In the genomic region with DNA sequence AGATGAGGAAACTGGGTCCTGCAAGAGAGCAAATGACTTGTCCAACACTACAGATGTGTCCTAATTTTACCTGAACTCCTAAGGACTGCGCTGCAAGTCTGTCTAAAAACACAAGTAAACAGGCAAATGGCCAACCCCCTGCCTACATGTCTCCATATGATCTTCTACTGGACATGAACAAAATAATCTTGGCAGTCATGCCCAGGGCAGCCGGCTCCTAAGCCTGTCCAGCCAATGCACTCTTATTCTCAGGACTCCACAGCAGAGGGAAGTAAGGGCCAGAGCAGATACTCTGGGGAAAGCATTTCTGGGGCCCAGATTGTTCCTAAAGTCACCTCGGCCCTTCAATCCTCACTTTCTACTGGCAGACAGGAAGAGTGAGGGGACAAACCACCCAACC, we compare ENCODE assay signal across 21 cellular contexts.
"Had no signal": no experiment of that assay in that cellular context is flagged by ENCODE, and none has a peak within 500 bp of the region (broad histone marks: within the 10 kb centered on the region; RNA-seq: fewer than 3 reads in every experiment).

No MANE protein-coding gene starts in this region.

- DNase-seq: activated CD4-positive, alpha-beta T cell treated with anti-CD3 and anti-CD28 coated beads for 4 hours; activated CD4-positive, alpha-beta T cell treated with anti-CD3 and anti-CD28 coated beads, Interleukin-2, amount 50 U/mL, for 4 hours; activated CD8-positive, alpha-beta memory T cell treated with anti-CD3 and anti-CD28 coated beads, Interleukin-2, amount 50 U/mL, for 48 hours; activated CD8-positive, alpha-beta T cell treated with anti-CD3 and anti-CD28 coated beads, Interleukin-2, amount 10 ng/mL, durations not matched to agents 7 days and 5 days; activated gamma-delta T cell; activated naive CD4-positive, alpha-beta T cell treated with anti-CD3 and anti-CD28 coated beads for 36 hours; activated T-cell treated with anti-CD3 and anti-CD28 coated beads, Interleukin-2, amount 50 U/mL, for 1 hour; adrenal gland; NCI-H1092; NCI-H1417; NCI-H1930; NCI-H2171; NCI-H2227 treated with DMSO at 0.1 percent for 48 hours; NCI-H446 treated with DMSO at 0.1 percent for 48 hours; NCI-H524 treated with DMSO at 0.1 percent for 48 hours; NCI-H748 treated with DMSO at 0.1 percent for 48 hours; SJCRH30; SK-N-SH had no signal

- H3K9ac ChIP-seq: KMS-11, SK-N-SH had no signal

- H3K27ac ChIP-seq: adrenal gland, KMS-11, SJCRH30 had no signal

- H3K4me3 Mint-ChIP-seq: activated CD8-positive, alpha-beta T cell treated with anti-CD3 and anti-CD28 coated beads, Interleukin-2, amount 10 ng/mL, durations not matched to agents 7 days and 5 days; activated naive CD4-positive, alpha-beta T cell treated with anti-CD3 and anti-CD28 coated beads for 36 hours; activated naive CD8-positive, alpha-beta T cell; T-helper 1 cell treated with Interleukin-12 subunit alpha and Interleukin-12 subunit beta and Interleukin-4 antibody, amounts not matched to agents 30 μg/mL and 1 μg/mL, for 36 hours had no signal

- H3K36me3 Mint-ChIP-seq: activated naive CD8-positive, alpha-beta T cell had no signal

- H3K9me3 ChIP-seq: adrenal gland, SJCRH30, SK-N-SH had no signal

- H3K27ac Mint-ChIP-seq: activated CD8-positive, alpha-beta T cell treated with anti-CD3 and anti-CD28 coated beads, Interleukin-2, amount 10 ng/mL, durations not matched to agents 7 days and 5 days; activated naive CD4-positive, alpha-beta T cell treated with anti-CD3 and anti-CD28 coated beads for 36 hours; activated naive CD8-positive, alpha-beta T cell; T-helper 1 cell treated with Interleukin-12 subunit alpha and Interleukin-12 subunit beta and Interleukin-4 antibody, amounts not matched to agents 30 μg/mL and 1 μg/mL, for 36 hours had no signal

- H3K4me2 ChIP-seq: KMS-11, SK-N-SH had no signal

- H3K4me1 ChIP-seq: adrenal gland had no signal

- H3K27me3 Mint-ChIP-seq: activated naive CD8-positive, alpha-beta T cell had no signal

- H3K36me3 ChIP-seq: adrenal gland, SJCRH30 had no signal

- H3K27me3 ChIP-seq: adrenal gland, SJCRH30 had no signal

- H3K4me3 ChIP-seq: adrenal gland, SJCRH30 had no signal

- H3K9me3 Mint-ChIP-seq: activated naive CD4-positive, alpha-beta T cell treated with anti-CD3 and anti-CD28 coated beads for 36 hours; T-helper 1 cell treated with Interleukin-12 subunit alpha and Interleukin-12 subunit beta and Interleukin-4 antibody, amounts not matched to agents 30 μg/mL and 1 μg/mL, for 36 hours had no signal
